ENCODE assay signal across 20 cellular contexts in genomic region chr13:25172303-25172630, GRCh38. TPM values are rescaled to one million over a fixed set of nuclear protein-coding genes. Genes with fewer than 3 reads are reported as not detected.
DNase-seq lines count a peak whose midpoint lies in the region; ATAC-seq and TF ChIP-seq lines count a peak whose summit lies in the region.
"Had no signal": no experiment of that assay in that cellular context is flagged by ENCODE, and none has a peak within 500 bp of the region (broad histone marks: within the 10 kb centered on the region; RNA-seq: fewer than 3 reads in every experiment).

No MANE protein-coding gene starts in this region.

- TF ChIP-seq RAD21 in IMR-90 (IDR thresholded peaks at IDR 0.05; ENCODE audit: low read length): no peak

- no peak overlapping the region for H2BK20ac ChIP-seq in IMR-90 (ENCODE audit: low read depth, low read length)

- H3K4me3 Mint-ChIP-seq in stimulated activated memory B cell treated with anti-CD40 and anti-IgM and Interleukin-4, amounts not matched to agents 10 μg/mL and 1 μg/mL and 100 μg/mL, for 72 hours: peak overlapping the region; percentile 77

- no peak overlapping the region for H4K91ac ChIP-seq in IMR-90 (ENCODE audit: insufficient read depth, low read depth, low read length)

- no peaks in the 10 kb centered on the region for H3K36me3 ChIP-seq in IMR-90 (ENCODE audit: control insufficient read depth, insufficient read depth, low read length)
- H3K36me3 ChIP-seq: colonic mucosa, tibial nerve had no signal

- H3K27ac ChIP-seq in IMR-90 (ENCODE audit: insufficient read depth, low read length): no peak overlapping the region
- peak overlapping the region; percentile 99 for H3K27ac ChIP-seq in angular gyrus (ENCODE audit: low read depth, low read length)
- H3K27ac ChIP-seq in layer of hippocampus (ENCODE audit: low read depth, low read length): peak overlapping the region; percentile 95
- H3K27ac ChIP-seq: colonic mucosa, tibial nerve had no signal

- no peak overlapping the region for H2AK5ac ChIP-seq in IMR-90 (ENCODE audit: low read depth, low read length)

- no peak for TF ChIP-seq CTCF in IMR-90 (conservative IDR thresholded peaks at IDR 0.05; ENCODE audit: low read depth, low read length)

- ATAC-seq in IMR-90 (ENCODE audit: low read depth): no peak
- ATAC-seq in stimulated activated memory B cell treated with anti-CD40 and anti-IgM and Interleukin-4, amounts not matched to agents 10 μg/mL and 1 μg/mL and 100 μg/mL, for 72 hours: no peak

- intact Hi-C loops in IMR-90 (cut with micrococcal nuclease): no loop called here

- H3K9me3 Mint-ChIP-seq in stimulated activated memory B cell treated with anti-CD40 and anti-IgM and Interleukin-4, amounts not matched to agents 10 μg/mL and 1 μg/mL and 100 μg/mL, for 72 hours: no peaks in the 10 kb centered on the region
- H3K9me3 Mint-ChIP-seq: activated naive CD4-positive, alpha-beta T cell treated with anti-CD3 and anti-CD28 coated beads for 36 hours had no signal

- CTCF ChIA-PET in IMR-90 (lab: Yijun Ruan, JAX): no interaction called here

- 40% methylated on average over 1 of the region's 6 CpGs; no CpG with 5 or more reads in 1 of the 2 experiments for WGBS in IMR-90 (ENCODE audit: extremely low coverage in 2 of 2, insufficient read length in 1 of 2), 2 experiments

- H3K9me1 ChIP-seq in IMR-90 (ENCODE audit: insufficient read depth, low read length): no peaks in the 10 kb centered on the region

- H3K36me3 Mint-ChIP-seq in stimulated activated memory B cell treated with anti-CD40 and anti-IgM and Interleukin-4, amounts not matched to agents 10 μg/mL and 1 μg/mL and 100 μg/mL, for 72 hours: no peaks in the 10 kb centered on the region

- H3K56ac ChIP-seq in IMR-90 (ENCODE audit: extremely low read depth, insufficient read depth, low read length): no peak overlapping the region

- H2BK15ac ChIP-seq in IMR-90 (ENCODE audit: low read depth, low read length): no peak overlapping the region

- no peak overlapping the region for H2BK5ac ChIP-seq in IMR-90 (ENCODE audit: low read depth, low read length, poor library complexity, severe bottlenecking)

- H3K9me3 ChIP-seq in IMR-90 (ENCODE audit: control insufficient read depth, insufficient read depth, low read length): no peaks in the 10 kb centered on the region; the same call in 1 of the 2 replicates
- H3K9me3 ChIP-seq: colonic mucosa, tibial nerve had no signal

- dilution Hi-C loops in IMR-90 (cut with HindIII; ENCODE audit: low sequenced_read_pairs, unreplicated experiment): no loop called here

- DNase-seq in IMR-90: no peak
- DNase-seq in Ammon's horn (ENCODE audit: low spot score): no peak
- no peak for DNase-seq in NOMO-1 (lab: John Stamatoyannopoulos, UW; ENCODE audit: unreplicated experiment in 2 of 2)
- no peak for DNase-seq in NCI-H1436 treated with DMSO at 0.1 percent for 48 hours (lab: John Stamatoyannopoulos, UW)
- DNase-seq: activated CD4-positive, alpha-beta T cell treated with anti-CD3 and anti-CD28 coated beads, Interleukin-2, amount 50 U/mL, for 1 hour; activated CD8-positive, alpha-beta memory T cell treated with anti-CD3 and anti-CD28 coated beads, Interleukin-2, amount 50 U/mL, for 48 hours; activated naive CD4-positive, alpha-beta T cell treated with anti-CD3 and anti-CD28 coated beads for 36 hours; AML-193; colonic mucosa; NCI-H1105; NCI-H2081 treated with DMSO at 0.1 percent for 48 hours; NCI-H510A treated with DMSO at 0.1 percent for 48 hours had no signal

- H3K23ac ChIP-seq in IMR-90 (ENCODE audit: low read depth, low read length): no peak overlapping the region

- H4K20me1 ChIP-seq in IMR-90 (ENCODE audit: insufficient read depth, low read length): no peaks in the 10 kb centered on the region

- no peak overlapping the region for H2AFZ ChIP-seq in IMR-90 (replicated peaks; ENCODE audit: low read length, poor library complexity)

- no TSS peak for BruUV-seq in IMR-90 (replicated peaks; lab: Mats Ljungman, UMichigan)

- H3K27me3 Mint-ChIP-seq in stimulated activated memory B cell treated with anti-CD40 and anti-IgM and Interleukin-4, amounts not matched to agents 10 μg/mL and 1 μg/mL and 100 μg/mL, for 72 hours: peaks cover 86% of the 10 kb centered on the region

- H2BK120ac ChIP-seq in IMR-90 (ENCODE audit: low read depth, low read length): no peak overlapping the region

- H3K14ac ChIP-seq in IMR-90 (replicated peaks; ENCODE audit: low read depth, low read length): no peak overlapping the region

- no peak overlapping the region for H3K9ac ChIP-seq in IMR-90 (ENCODE audit: low read depth, low read length)

- H2AK9ac ChIP-seq in IMR-90 (replicated peaks; ENCODE audit: low read depth, low read length, poor library complexity): peak overlapping the region; percentile 56

- no peak overlapping the region for H4K8ac ChIP-seq in IMR-90 (ENCODE audit: low read depth in 2 of 2, low read length in 2 of 2)

- POLR2A ChIA-PET in IMR-90 (lab: Charles Lee; ENCODE audit: unreplicated experiment): no interaction called here

- in situ Hi-C loops in IMR-90 (cut with MboI; ENCODE audit: low sequenced_read_pairs): no loop called here

- no peak overlapping the region for H3K4ac ChIP-seq in IMR-90 (ENCODE audit: low read depth, low read length)

- no peak overlapping the region for H4K5ac ChIP-seq in IMR-90 (ENCODE audit: low read depth, low read length)

- H3K79me1 ChIP-seq in IMR-90 (ENCODE audit: low read depth in 1 of 2, low read length in 2 of 2): no peaks in the 10 kb centered on the region

- no peak overlapping the region for H3K4me3 ChIP-seq in IMR-90 (ENCODE audit: insufficient read depth, low read depth, low read length)
- H3K4me3 ChIP-seq: colonic mucosa had no signal

- TF ChIP-seq POLR2A in IMR-90 (IDR thresholded peaks at IDR 0.05; ENCODE audit: low read depth, low read length): no peak

- H3K4me1 ChIP-seq in IMR-90 (ENCODE audit: control insufficient read depth, insufficient read depth, low read length): no peaks in the 10 kb centered on the region; the same call in 1 of the 2 replicates
- H3K4me1 ChIP-seq: colonic mucosa had no signal

- H3K4me1 Mint-ChIP-seq in stimulated activated memory B cell treated with anti-CD40 and anti-IgM and Interleukin-4, amounts not matched to agents 10 μg/mL and 1 μg/mL and 100 μg/mL, for 72 hours: peaks cover 13% of the 10 kb centered on the region

- H3K27ac Mint-ChIP-seq in stimulated activated memory B cell treated with anti-CD40 and anti-IgM and Interleukin-4, amounts not matched to agents 10 μg/mL and 1 μg/mL and 100 μg/mL, for 72 hours: no peak overlapping the region
- H3K27ac Mint-ChIP-seq: activated naive CD4-positive, alpha-beta T cell treated with anti-CD3 and anti-CD28 coated beads for 36 hours had no signal

- H3K18ac ChIP-seq in IMR-90 (ENCODE audit: low read depth, low read length): no peak overlapping the region

- H3K4me2 ChIP-seq in IMR-90 (ENCODE audit: low read depth, low read length): no peak overlapping the region

- H3K27me3 ChIP-seq in IMR-90 (ENCODE audit: control insufficient read depth, insufficient read depth, low read length) (peaks cover 50% of the 10 kb centered on the region), layer of hippocampus (ENCODE audit: control insufficient read depth, insufficient read depth, low read length) (no peaks in the 10 kb centered on the region)

TF ChIP-seq in IMR-90, 13 proteins besides CTCF, POLR2A, EP300 and RAD21:
- TF ChIP-seq NFE2L2 (IDR thresholded peaks at IDR 0.05; ENCODE audit: low read depth, low read length): no peak
- no peak for TF ChIP-seq ELK1 (IDR thresholded peaks at IDR 0.05; ENCODE audit: borderline replicate concordance, low read depth, low read length)
- TF ChIP-seq MAZ (IDR thresholded peaks at IDR 0.05; ENCODE audit: borderline replicate concordance, low read depth, low read length): no peak
- no peak for TF ChIP-seq MXI1 (IDR thresholded peaks at IDR 0.05; ENCODE audit: borderline replicate concordance, low read depth, low read length)
- no peak for TF ChIP-seq USF2 (IDR thresholded peaks at IDR 0.05; ENCODE audit: low read depth, low read length)
- TF ChIP-seq FOS (IDR thresholded peaks at IDR 0.05; ENCODE audit: low read depth, low read length): no peak
- TF ChIP-seq SMC3 (IDR thresholded peaks at IDR 0.05; ENCODE audit: low read depth, low read length): no peak
- no peak for TF ChIP-seq BHLHE40 (IDR thresholded peaks at IDR 0.05; ENCODE audit: low read depth, low read length)
- TF ChIP-seq RCOR1 (IDR thresholded peaks at IDR 0.05; ENCODE audit: insufficient replicate concordance, low read length): no peak
- no peak for TF ChIP-seq RFX5 (IDR thresholded peaks at IDR 0.05; ENCODE audit: low read depth, low read length)
- TF ChIP-seq MAFK (IDR thresholded peaks at IDR 0.05; ENCODE audit: low read depth, low read length): no peak
- TF ChIP-seq CEBPB (IDR thresholded peaks at IDR 0.05; ENCODE audit: low read depth, low read length): no peak
- no peak for TF ChIP-seq CHD1 (IDR thresholded peaks at IDR 0.05; ENCODE audit: low read depth, low read length)

RNA-seq across cellular contexts. Expression of gene AMER2, which starts 0.2 kb away (rescaled TPM):
- total RNA-seq in IMR-90 (2012; rRNA removed): not detected in 2 replicates
- polyA plus RNA-seq in IMR-90 (2012; rRNA removed): not detected in 2 replicates
- polyA plus RNA-seq in IMR-90 (2012; cell fraction: cytosol; rRNA removed): not detected in 2 replicates
- polyA plus RNA-seq in IMR-90 (2012; cell fraction: nucleus; rRNA removed; ENCODE audit: low replicate concordance): not detected in 2 replicates
- total RNA-seq: activated naive CD4-positive, alpha-beta T cell treated with anti-CD3 and anti-CD28 coated beads for 36 hours; endothelial cell of umbilical vein; HT-29; LHCN-M2; renal cortical epithelial cell had no signal
- polyA plus RNA-seq: endothelial cell of umbilical vein had no signal
